23 cellular contexts compared by ENCODE assay signal in the genomic region with DNA sequence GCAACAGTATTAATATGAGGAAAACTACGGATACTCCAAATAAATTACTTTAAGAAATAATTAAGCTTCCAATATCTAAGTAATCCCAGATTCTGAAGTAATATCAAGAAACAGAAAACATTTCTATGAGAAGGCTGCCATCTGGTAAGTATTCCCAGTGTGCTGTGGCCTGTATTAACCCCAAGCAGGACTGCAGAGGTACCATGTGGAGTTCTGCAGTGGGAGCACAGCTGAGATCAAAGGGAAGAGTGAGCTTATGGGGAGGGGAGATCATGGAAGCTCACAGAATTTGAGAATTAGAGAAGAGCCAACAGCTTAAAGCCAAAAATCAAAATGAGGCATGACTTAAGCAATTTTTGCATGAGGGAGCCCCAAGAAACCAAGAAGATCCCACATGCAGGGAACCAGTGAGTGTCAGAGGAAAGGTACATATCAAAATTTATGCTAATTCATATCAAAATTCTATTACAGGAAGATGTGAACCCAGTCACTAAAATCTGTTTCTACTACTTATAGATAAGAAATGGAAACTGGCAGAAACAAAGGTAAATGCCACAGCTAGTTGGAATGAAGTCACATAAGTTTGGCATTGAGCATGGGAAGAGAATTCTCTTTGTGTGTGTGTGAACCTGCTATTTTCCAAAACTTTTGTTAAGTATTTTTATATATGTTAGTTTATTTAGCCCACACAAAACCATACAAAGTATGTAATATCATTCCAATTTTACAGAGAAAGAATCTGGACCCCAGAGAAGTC.
DNase-seq lines count a peak whose midpoint lies in the region; FAIRE-seq and TF ChIP-seq lines count a peak whose summit lies in the region.
"Had no signal": no experiment of that assay in that cellular context is flagged by ENCODE, and none has a peak within 500 bp of the region (broad histone marks: within the 10 kb centered on the region; RNA-seq: fewer than 3 reads in every experiment).

No MANE protein-coding gene starts in this region.

- no peak overlapping the region for H3K9ac ChIP-seq in H1 (replicated peaks in 1 of 4; ENCODE audit: extremely low read depth in 1 of 4, low read depth in 3 of 4, low read length in 3 of 4)
- H3K9ac ChIP-seq: BLaER1 had no signal

- DNase-seq in DMS 273 (lab: John Stamatoyannopoulos, UW; ENCODE audit: unreplicated experiment) (peak; percentile 20), DMS 273 treated with DMSO at 0.1 percent for 48 hours (lab: John Stamatoyannopoulos, UW) (no peak), H1 (ENCODE audit: low read depth in 1 of 2, low spot score in 2 of 2) (no peak), nephron progenitor cell (no peak), suprapubic skin (ENCODE audit: low spot score in 2 of 2) (no peak), NCI-H2196 (lab: John Stamatoyannopoulos, UW; ENCODE audit: unreplicated experiment) (no peak), NCI-H2227 (lab: John Stamatoyannopoulos, UW; ENCODE audit: unreplicated experiment) (no peak), NCI-H1436 (lab: John Stamatoyannopoulos, UW) (no peak)
- DNase-seq: Caco-2; CD4-positive, CD25-positive, alpha-beta regulatory T cell; CD8-positive, alpha-beta T cell; DMS53; DMS79 treated with DMSO at 0.1 percent for 48 hours; GF-D8; H9; HFFc6 had no signal

- FAIRE-seq in H1 (lab: Jason Lieb, UNC): no peak
- FAIRE-seq: A204.1, GM12891, GM18507 had no signal

- peak overlapping the region; percentile 68; the same call in 1 of the 2 replicates for H2AFZ ChIP-seq in H1 (ENCODE audit: low read length)

- H3K27ac ChIP-seq in H1 (ENCODE audit: low read depth, low read length) (no peak overlapping the region), suprapubic skin (peak overlapping the region; percentile 7)
- H3K27ac ChIP-seq: 22Rv1, BLaER1, C4-2B had no signal

- H3K4me1 Mint-ChIP-seq in nephron progenitor cell: peaks cover 20% of the 10 kb centered on the region
- H3K4me1 Mint-ChIP-seq: B cell; CD4-positive, CD25-positive, alpha-beta regulatory T cell had no signal

- no peaks in the 10 kb centered on the region for H3K79me1 ChIP-seq in H1 (ENCODE audit: low read depth, low read length)

- CTCF ChIA-PET in H1 (lab: Charles Lee; ENCODE audit: partially characterized antibody): interaction anchor here (0.7 to 1.2 kb wide), 2 partner anchors 32 to 64 kb away, joined by 3 read pairs; no protein-coding TSS in a partner anchor

- no peak overlapping the region for H3K4me2 ChIP-seq in H1 (ENCODE audit: insufficient read depth in 1 of 2, low read depth in 2 of 2, low read length in 2 of 2)
- H3K4me2 ChIP-seq: BLaER1 had no signal

- no peak overlapping the region for H2BK12ac ChIP-seq in H1 (ENCODE audit: low read depth, low read length)

- TF ChIP-seq RAD21 in H1 (IDR thresholded peaks at IDR 0.05 in 1 of 2, conservative IDR thresholded peaks at IDR 0.05 in 1 of 2; ENCODE audit: low read depth in 2 of 2, low read length in 2 of 2): no peak

- H4K8ac ChIP-seq in H1 (ENCODE audit: extremely low read depth, insufficient read depth, low read length): no peak overlapping the region

- H3K36me3 ChIP-seq in H1 (ENCODE audit: control insufficient read depth in 2 of 4, insufficient read depth in 4 of 4, low read length in 3 of 4) (no peaks in the 10 kb centered on the region), suprapubic skin (no peaks in the 10 kb centered on the region)
- H3K36me3 ChIP-seq: BLaER1 had no signal

- no peaks in the 10 kb centered on the region for H3K79me2 ChIP-seq in H1 (ENCODE audit: control insufficient read depth in 1 of 2, insufficient read depth in 2 of 2, low read length in 2 of 2)

- no peaks in the 10 kb centered on the region for H4K20me1 ChIP-seq in H1 (replicated peaks in 1 of 2; ENCODE audit: control insufficient read depth in 1 of 2, insufficient read depth in 2 of 2, low read length in 2 of 2)
- H4K20me1 ChIP-seq: BLaER1 had no signal

- peak overlapping the region; percentile 9 for H3K27ac Mint-ChIP-seq in nephron progenitor cell
- H3K27ac Mint-ChIP-seq: B cell; CD8-positive, alpha-beta T cell; H9; HFFc6 had no signal

- H3K4ac ChIP-seq in H1 (replicated peaks; ENCODE audit: insufficient read length, low read depth, low read length): no peak overlapping the region

- no peak overlapping the region for H3K4me3 Mint-ChIP-seq in nephron progenitor cell
- H3K4me3 Mint-ChIP-seq: B cell; CD4-positive, CD25-positive, alpha-beta regulatory T cell; CD8-positive, alpha-beta T cell; H9; HFFc6 had no signal

- H3K23me2 ChIP-seq in H1 (ENCODE audit: low read depth, low read length): no peaks in the 10 kb centered on the region

- H2BK20ac ChIP-seq in H1 (ENCODE audit: low read length): no peak overlapping the region

- H3K27me3 ChIP-seq in H1 (replicated peaks in 1 of 4; ENCODE audit: control insufficient read depth in 3 of 4, extremely low read depth in 1 of 4, insufficient read depth in 3 of 4, low read length in 3 of 4) (no peaks in the 10 kb centered on the region), suprapubic skin (no peaks in the 10 kb centered on the region)
- H3K27me3 ChIP-seq: BLaER1 had no signal

- no peak overlapping the region for H2BK15ac ChIP-seq in H1 (ENCODE audit: low read length)

- H2AK5ac ChIP-seq in H1 (ENCODE audit: low read depth, low read length): no peak overlapping the region

- H3K4me3 ChIP-seq in H1 (ENCODE audit: extremely low read depth in 1 of 4, insufficient read depth in 2 of 4, low read depth in 3 of 4, low read length in 4 of 4) (no peak overlapping the region), suprapubic skin (no peak overlapping the region)
- H3K4me3 ChIP-seq: BLaER1 had no signal

- no peak overlapping the region for H2BK120ac ChIP-seq in H1 (replicated peaks; ENCODE audit: low read depth, low read length)

- TF ChIP-seq POLR2A in H1 (IDR thresholded peaks at IDR 0.05; ENCODE audit: control extremely low read depth in 1 of 2, low read depth in 2 of 2, low read length in 2 of 2): no peak
- TF ChIP-seq POLR2A in suprapubic skin (IDR thresholded peaks at IDR 0.05): no peak

- H3K14ac ChIP-seq in H1 (ENCODE audit: insufficient read length): no peak overlapping the region

- H3K27me3 Mint-ChIP-seq in nephron progenitor cell (ENCODE audit: low read depth, poor library complexity): no peaks in the 10 kb centered on the region
- H3K27me3 Mint-ChIP-seq: B cell had no signal

- H3K18ac ChIP-seq in H1 (ENCODE audit: extremely low read depth, low read length): no peak overlapping the region

- no peak overlapping the region for H3K56ac ChIP-seq in H1 (replicated peaks; ENCODE audit: insufficient read length, low read depth, low read length)

- no peak overlapping the region for H2BK5ac ChIP-seq in H1 (ENCODE audit: low read depth, low read length)

- no peaks in the 10 kb centered on the region for H3K9me3 ChIP-seq in H1 (ENCODE audit: insufficient read depth in 2 of 2, low read depth in 1 of 2, low read length in 1 of 2)
- no peaks in the 10 kb centered on the region for H3K9me3 ChIP-seq in suprapubic skin
- H3K9me3 ChIP-seq: BLaER1, Caco-2 had no signal

- H3K4me1 ChIP-seq in H1 (replicated peaks in 1 of 4; ENCODE audit: control insufficient read depth in 3 of 4, insufficient read depth in 4 of 4, low read length in 3 of 4) (no peaks in the 10 kb centered on the region), suprapubic skin (peaks cover 15% of the 10 kb centered on the region)
- H3K4me1 ChIP-seq: BLaER1, Caco-2 had no signal

- H3K9me3 Mint-ChIP-seq in nephron progenitor cell: no peaks in the 10 kb centered on the region
- H3K9me3 Mint-ChIP-seq: CD8-positive, alpha-beta T cell; H9; HFFc6 had no signal

- TF ChIP-seq EP300 in H1 (IDR thresholded peaks at IDR 0.05; ENCODE audit: borderline replicate concordance in 1 of 2, low read depth in 2 of 2, low read length in 2 of 2): no peak
- no peak for TF ChIP-seq EP300 in suprapubic skin (IDR thresholded peaks at IDR 0.05)

- TF ChIP-seq CTCF in H1 (IDR thresholded peaks at IDR 0.05; ENCODE audit: control extremely low read depth in 1 of 3, insufficient read depth in 1 of 3, low read depth in 1 of 3, low read length in 3 of 3) (no peak), nephron progenitor cell (IDR thresholded peaks at IDR 0.05) (no peak), suprapubic skin (IDR thresholded peaks at IDR 0.05) (no peak)

- no peak overlapping the region for H3K23ac ChIP-seq in H1 (ENCODE audit: insufficient read length)

- H4K5ac ChIP-seq in H1 (ENCODE audit: insufficient read length, low read depth, low read length): no peak overlapping the region

- POLR2A ChIA-PET in H1 (lab: Charles Lee; ENCODE audit: partially characterized antibody): no interaction called here

- no peak overlapping the region for H4K91ac ChIP-seq in H1 (replicated peaks; ENCODE audit: insufficient read length, low read length)

- H3K36me3 Mint-ChIP-seq in nephron progenitor cell (ENCODE audit: low read depth): no peaks in the 10 kb centered on the region
- H3K36me3 Mint-ChIP-seq: CD4-positive, CD25-positive, alpha-beta regulatory T cell; CD8-positive, alpha-beta T cell had no signal

- WGBS in H1 (ENCODE audit: extremely low coverage in 1 of 2, insufficient coverage in 1 of 2, insufficient read length in 1 of 2, insufficient replicate concordance in 2 of 2, low coverage in 1 of 2, low lambda C conversion rate in 2 of 2, missing lambda C conversion rate in 1 of 2), 2 experiments: 100% methylated on average over 1 of the region's 1 CpG; no CpG with 5 or more reads in 1 of the 2 experiments
- WGBS in suprapubic skin: 61% methylated on average over 1 of the region's 1 CpG

TF ChIP-seq in H1, 55 proteins besides CTCF, POLR2A, EP300 and RAD21 (continues in another document):
- no peak for TF ChIP-seq SP1 (IDR thresholded peaks at IDR 0.05; ENCODE audit: low read depth, low read length)
- no peak for TF ChIP-seq CTBP2 (IDR thresholded peaks at IDR 0.05; ENCODE audit: borderline replicate concordance, insufficient read depth, insufficient read length, low read length)
- no peak for TF ChIP-seq RNF2 (IDR thresholded peaks at IDR 0.05; ENCODE audit: borderline replicate concordance, low read depth, low read length, missing control alignments, poor library complexity, severe bottlenecking)
- no peak for TF ChIP-seq GABPA (IDR thresholded peaks at IDR 0.05; ENCODE audit: borderline replicate concordance, insufficient read depth, low read length)
- TF ChIP-seq POLR2AphosphoS5 (IDR thresholded peaks at IDR 0.05; ENCODE audit: low read depth, low read length): no peak
- TF ChIP-seq USF2 (IDR thresholded peaks at IDR 0.05; ENCODE audit: low read length): no peak
- no peak for TF ChIP-seq TCF12 (IDR thresholded peaks at IDR 0.05; ENCODE audit: low read depth, low read length)
- no peak for TF ChIP-seq TAF1 (IDR thresholded peaks at IDR 0.05; ENCODE audit: low read depth, low read length)
- TF ChIP-seq SUZ12 (IDR thresholded peaks at IDR 0.05; ENCODE audit: low read length): no peak
- no peak for TF ChIP-seq BACH1 (IDR thresholded peaks at IDR 0.05; ENCODE audit: low read length)
